Comparison of ENCODE assay signal across 16 cellular contexts in the genomic region with DNA sequence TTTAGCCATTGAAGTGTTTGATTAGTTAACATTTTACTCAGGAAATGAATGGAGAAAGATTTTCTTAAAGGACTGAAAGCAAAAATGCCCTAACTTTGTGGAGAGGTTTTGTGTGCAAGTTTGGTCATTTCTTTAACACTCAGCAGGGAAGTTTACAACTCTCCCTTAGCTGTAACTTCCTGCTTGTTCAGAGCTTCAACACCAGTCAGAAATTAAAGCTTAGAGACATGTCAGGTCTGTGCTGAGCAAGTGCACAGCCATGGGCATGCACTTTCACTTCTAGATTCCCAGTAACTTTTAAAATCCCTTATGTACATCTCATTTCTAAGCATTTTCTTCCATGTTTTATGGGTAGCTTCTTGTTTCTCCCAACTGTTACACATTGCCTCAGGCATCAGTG.
A peak's percentile ranks its signal among the peaks of the same experiment; 100 is the strongest.
DNase-seq lines count a peak whose midpoint lies in the region; ATAC-seq and TF ChIP-seq lines count a peak whose summit lies in the region.
"Had no signal": no experiment of that assay in that cellular context is flagged by ENCODE, and none has a peak within 500 bp of the region (broad histone marks: within the 10 kb centered on the region; RNA-seq: fewer than 3 reads in every experiment).

No MANE protein-coding gene starts in this region.

- POLR2A ChIA-PET in OCI-LY7 (lab: Charles Lee): no interaction called here

- H3K9me3 ChIP-seq in OCI-LY3 (ENCODE audit: insufficient read depth, low read length): no peaks in the 10 kb centered on the region
- H3K9me3 ChIP-seq in OCI-LY7 (ENCODE audit: low read length): no peaks in the 10 kb centered on the region
- H3K9me3 ChIP-seq: HAP-1 had no signal

- CTCF ChIA-PET in OCI-LY7 (lab: Charles Lee; ENCODE audit: unreplicated experiment): no interaction called here

- peak overlapping the region; percentile 11; the same call in 1 of the 2 replicates for H3K27ac ChIP-seq in OCI-LY3 (ENCODE audit: low read length)
- no peak overlapping the region for H3K27ac ChIP-seq in OCI-LY7 (ENCODE audit: low read depth, low read length, poor library complexity, severe bottlenecking)

- no peaks in the 10 kb centered on the region for H3K9me2 ChIP-seq in OCI-LY7 (ENCODE audit: insufficient read depth, low read length)

- H3K4me3 ChIP-seq in OCI-LY3 (ENCODE audit: low read length) (no peak overlapping the region), OCI-LY7 (ENCODE audit: low read depth, low read length, poor library complexity, severe bottlenecking) (no peak overlapping the region)
- H3K4me3 ChIP-seq: HAP-1 had no signal

- H3K9ac ChIP-seq in OCI-LY3 (ENCODE audit: low read length): no peak overlapping the region

- H3K4me1 ChIP-seq in OCI-LY3 (ENCODE audit: low read length): peaks cover 9% of the 10 kb centered on the region
- no peaks in the 10 kb centered on the region for H3K4me1 ChIP-seq in OCI-LY7 (ENCODE audit: insufficient read depth, low read length, poor library complexity, severe bottlenecking)
- H3K4me1 ChIP-seq: HAP-1 had no signal

- DNase-seq in HT1080 (ENCODE audit: low read depth) (peak; percentile 12), globus pallidus (ENCODE audit: low spot score) (peak; percentile 5), renal cortical epithelial cell (ENCODE audit: low read depth) (peak; percentile 0), OCI-LY7 (ENCODE audit: low spot score) (no peak), 8988T (no peak)
- DNase-seq: AML-193, DND-41, NCI-H1417, NCI-H187 treated with DMSO at 0.1 percent for 48 hours, NCI-H226, NCI-H524, NCI-H82 had no signal

- H4K20me1 ChIP-seq in OCI-LY3 (ENCODE audit: insufficient read depth, low read length) (no peaks in the 10 kb centered on the region), OCI-LY7 (ENCODE audit: insufficient read depth, low read length) (no peaks in the 10 kb centered on the region)

- ATAC-seq in HG03442 (IDR thresholded peaks at IDR 0.05; ENCODE audit: unreplicated experiment): no peak
- ATAC-seq: Panc1 had no signal

- TF ChIP-seq CTCF in OCI-LY3 (IDR thresholded peaks at IDR 0.05; ENCODE audit: low read depth, low read length): no peak
- TF ChIP-seq CTCF in OCI-LY7 (conservative IDR thresholded peaks at IDR 0.05; ENCODE audit: low read length): no peak

- no TSS peak for BruUV-seq in OCI-LY7 (replicated peaks; lab: Mats Ljungman, UMichigan)

- H3K36me3 ChIP-seq in OCI-LY3 (replicated peaks; ENCODE audit: low read depth, low read length): no peaks in the 10 kb centered on the region
- no peaks in the 10 kb centered on the region for H3K36me3 ChIP-seq in OCI-LY7 (ENCODE audit: insufficient read depth, low read length)
- H3K36me3 ChIP-seq: HAP-1 had no signal

- H2AFZ ChIP-seq in OCI-LY3 (ENCODE audit: low read depth, low read length) (peak overlapping the region; percentile 93), OCI-LY7 (ENCODE audit: low read length) (no peak overlapping the region)

- H3K79me2 ChIP-seq in OCI-LY3 (ENCODE audit: low read length): no peaks in the 10 kb centered on the region
- H3K79me2 ChIP-seq in OCI-LY7 (ENCODE audit: insufficient read depth, low read depth, low read length): no peaks in the 10 kb centered on the region

- H3K27me3 ChIP-seq in OCI-LY3 (ENCODE audit: low read depth, low read length): no peaks in the 10 kb centered on the region

- H3K4me2 ChIP-seq in OCI-LY3 (ENCODE audit: low read length) (peak overlapping the region; percentile 48), OCI-LY7 (ENCODE audit: low read length) (no peak overlapping the region)

- intact Hi-C loops in OCI-LY7 (cut with micrococcal nuclease; ENCODE audit: unreplicated experiment): no loop called here

Comparison
In these comparisons a context has a peak if more than half of its experiments do, and no peak if none do; other contexts are left out.
1. DNase-seq: peak in HT1080 (single experiment), globus pallidus (single experiment) and renal cortical epithelial cell (single experiment); none in OCI-LY7 (single experiment) and 8988T (single experiment).